In the genomic region with DNA sequence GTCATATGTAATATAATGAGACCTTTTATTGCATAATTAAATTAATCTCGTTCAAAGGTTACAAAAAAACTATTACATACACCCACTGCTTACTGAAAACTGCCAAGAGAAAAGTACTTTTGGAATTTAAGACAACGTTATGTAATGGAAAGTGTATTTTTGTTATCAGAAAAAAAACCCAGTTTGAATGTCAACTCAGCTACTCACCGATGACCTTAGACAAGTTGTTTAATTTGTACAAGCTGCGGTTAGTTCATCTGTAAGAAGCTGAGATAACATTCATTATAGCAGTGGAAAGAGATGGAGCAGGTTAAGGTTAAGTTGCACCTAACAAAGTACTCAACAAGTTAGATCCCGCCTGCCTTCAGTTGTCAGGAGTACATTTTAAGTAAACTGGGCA, we compare ENCODE assay signal across 8 cellular contexts. TPM values are rescaled to one million over a fixed set of nuclear protein-coding genes. Genes with fewer than 3 reads are reported as not detected.
DNase-seq lines count a peak whose midpoint lies in the region; ATAC-seq and TF ChIP-seq lines count a peak whose summit lies in the region.

No MANE protein-coding gene starts in this region.

- no peaks in the 10 kb centered on the region for H4K20me1 ChIP-seq in OCI-LY1 (ENCODE audit: insufficient read depth, low read length)

- peaks cover 50% of the 10 kb centered on the region for H3K4me1 ChIP-seq in CD4-positive, alpha-beta memory T cell (ENCODE audit: insufficient read depth, low read length)
- H3K4me1 ChIP-seq in OCI-LY1 (ENCODE audit: insufficient read depth, low read length, severe bottlenecking) (peaks cover 68% of the 10 kb centered on the region), endodermal cell (ENCODE audit: control insufficient read depth, insufficient read depth, low read length) (peaks cover 4% of the 10 kb centered on the region), neutrophil (ENCODE audit: control insufficient read depth in 1 of 2, insufficient read depth in 1 of 2, low read depth in 1 of 2, low read length in 1 of 2) (peaks cover 59 to 61% of the 10 kb centered on the region in 2 experiments)

- H3K9me3 ChIP-seq in CD4-positive, alpha-beta memory T cell (ENCODE audit: control insufficient read depth in 1 of 2, low read length in 2 of 2), result no peaks in the 10 kb centered on the region
- H3K9me3 ChIP-seq in OCI-LY1 (ENCODE audit: low read length) (no peaks in the 10 kb centered on the region), endodermal cell (ENCODE audit: control insufficient read depth, low read length) (no peaks in the 10 kb centered on the region), neutrophil (no peaks in the 10 kb centered on the region)

- H3K36me3 ChIP-seq in CD4-positive, alpha-beta memory T cell (ENCODE audit: insufficient read depth, low read length), result peaks cover 11% of the 10 kb centered on the region
- H3K36me3 ChIP-seq in OCI-LY1 (ENCODE audit: insufficient read depth, low read length), result peaks cover 43% of the 10 kb centered on the region
- peaks cover 36% of the 10 kb centered on the region for H3K36me3 ChIP-seq in endodermal cell (ENCODE audit: control insufficient read depth, insufficient read depth, low read length)
- peaks cover 7% of the 10 kb centered on the region for H3K36me3 ChIP-seq in neutrophil

- POLR2A ChIA-PET in CD4-positive, alpha-beta memory T cell (lab: Charles Lee; ENCODE audit: partially characterized antibody), result interaction anchor here (1.5 to 6.2 kb wide), 5 partner anchors 9 to 43 kb away, joined by 3 to 70 read pairs (median 13); partner anchors contain the start of gene C7orf25

- no peak for ATAC-seq in GM18867 (IDR thresholded peaks at IDR 0.05; ENCODE audit: unreplicated experiment)

- no peaks in the 10 kb centered on the region for H3K27me3 ChIP-seq in CD4-positive, alpha-beta memory T cell (ENCODE audit: insufficient read depth, low read length)
- no peaks in the 10 kb centered on the region for H3K27me3 ChIP-seq in OCI-LY1 (ENCODE audit: insufficient read depth, low read length)
- no peaks in the 10 kb centered on the region for H3K27me3 ChIP-seq in endodermal cell (ENCODE audit: control insufficient read depth, insufficient read depth, low read length, poor library complexity, severe bottlenecking)
- no peaks in the 10 kb centered on the region for H3K27me3 ChIP-seq in neutrophil

- H2AFZ ChIP-seq in OCI-LY1 (ENCODE audit: low read length), result no peak overlapping the region

- TF ChIP-seq CTCF in OCI-LY1 (IDR thresholded peaks at IDR 0.05; ENCODE audit: low read length) (no peak), endodermal cell (conservative IDR thresholded peaks at IDR 0.05) (no peak), neutrophil (IDR thresholded peaks at IDR 0.05) (no peak)

- peaks cover 80% of the 10 kb centered on the region for H3K79me2 ChIP-seq in OCI-LY1 (ENCODE audit: insufficient read depth, low read length)

- CTCF ChIA-PET in CD4-positive, alpha-beta memory T cell (lab: Charles Lee; ENCODE audit: partially characterized antibody), result interaction anchor here (2.4 to 5.7 kb wide), 3 partner anchors 11 to 652 kb away, joined by 11 to 59 read pairs (median 12); partner anchors contain the start of genes C7orf25 and STK17A

- no peak for DNase-seq in CD4-positive, alpha-beta memory T cell
- DNase-seq in endodermal cell (no peak), substantia nigra (lab: John Stamatoyannopoulos, UW) (no peak), NCI-H1092 (lab: John Stamatoyannopoulos, UW) (no peak)
- no peak for DNase-seq in effector CD4-positive, alpha-beta T cell

- H3K4me1 Mint-ChIP-seq in CD4-positive, alpha-beta memory T cell, result peaks cover 44 to 90% (median 56%) of the 10 kb centered on the region in 4 donors
- peaks cover 28% of the 10 kb centered on the region for H3K4me1 Mint-ChIP-seq in endodermal cell

- peak overlapping the region; percentile 93 to 100 (median 99) for H3K4me3 Mint-ChIP-seq in CD4-positive, alpha-beta memory T cell
- H3K4me3 Mint-ChIP-seq in endodermal cell, result peak overlapping the region; percentile 100

- H3K4me2 ChIP-seq in OCI-LY1 (ENCODE audit: low read length), result peak overlapping the region; percentile 93

- peak overlapping the region; percentile 90 to 100 (median 99) for H3K27ac Mint-ChIP-seq in CD4-positive, alpha-beta memory T cell
- H3K27ac Mint-ChIP-seq in endodermal cell, result peak overlapping the region; percentile 100

- no peaks in the 10 kb centered on the region for H3K9me3 Mint-ChIP-seq in CD4-positive, alpha-beta memory T cell
- no peaks in the 10 kb centered on the region for H3K9me3 Mint-ChIP-seq in endodermal cell

- peak overlapping the region; percentile 94 for H3K27ac ChIP-seq in CD4-positive, alpha-beta memory T cell (ENCODE audit: low read depth, low read length)
- H3K27ac ChIP-seq in OCI-LY1 (ENCODE audit: low read depth, low read length, poor library complexity, severe bottlenecking) (no peak overlapping the region), endodermal cell (ENCODE audit: low read depth, low read length) (no peak overlapping the region), neutrophil (peak overlapping the region; percentile 71), substantia nigra (ENCODE audit: low read depth, low read length, poor library complexity, severe bottlenecking) (no peak overlapping the region)

- H3K9ac ChIP-seq in OCI-LY1 (ENCODE audit: low read length) (peak overlapping the region; percentile 94), endodermal cell (ENCODE audit: extremely low read depth, low read length, poor library complexity, severe bottlenecking) (peak overlapping the region; percentile 92)

- peak overlapping the region; percentile 93 to 96 for H3K4me3 ChIP-seq in CD4-positive, alpha-beta memory T cell (ENCODE audit: low read length in 2 of 2)
- peak overlapping the region; percentile 86 for H3K4me3 ChIP-seq in OCI-LY1 (ENCODE audit: low read depth, low read length, poor library complexity, severe bottlenecking)
- H3K4me3 ChIP-seq in endodermal cell (ENCODE audit: low read length), result peak overlapping the region; percentile 100
- peak overlapping the region; percentile 92 to 99 for H3K4me3 ChIP-seq in neutrophil (ENCODE audit: low read depth in 1 of 2, low read length in 1 of 2)

- H3F3A ChIP-seq in OCI-LY1 (ENCODE audit: insufficient read depth, low read length), result no peaks in the 10 kb centered on the region

- intact Hi-C loops in CD4-positive, alpha-beta memory T cell (cut with micrococcal nuclease), result loop anchor here (5.0 kb wide), 1 partner anchor 796 kb away; the partner anchor contains the start of gene COA1

- 34 to 41% methylated on average over 3 to 5 of the region's 5 CpGs for WGBS in endodermal cell (ENCODE audit: insufficient coverage in 1 of 2, insufficient read length in 1 of 2), 2 experiments

- H3K27me3 Mint-ChIP-seq in CD4-positive, alpha-beta memory T cell, result no peaks in the 10 kb centered on the region
- no peaks in the 10 kb centered on the region for H3K27me3 Mint-ChIP-seq in endodermal cell (ENCODE audit: insufficient read depth)

- peaks cover 4 to 39% of the 10 kb centered on the region in 2 donors for H3K36me3 Mint-ChIP-seq in CD4-positive, alpha-beta memory T cell
- H3K36me3 Mint-ChIP-seq in endodermal cell (ENCODE audit: low read depth), result peaks cover 32% of the 10 kb centered on the region

- H3K9me2 ChIP-seq in OCI-LY1 (ENCODE audit: low read depth, low read length), result no peaks in the 10 kb centered on the region

RNA-seq across cellular contexts. Expression of gene PSMA2, which starts 1.1 kb away (rescaled TPM):
- total RNA-seq in CD4-positive, alpha-beta memory T cell, result 10 to 100 TPM; 35.6 to 43.5 TPM
- 100 to 1,000 TPM; 245 to 353 TPM for polyA plus RNA-seq in CD4-positive, alpha-beta memory T cell
- 100 to 1,000 TPM; 163 to 191 TPM for total RNA-seq in endodermal cell
- 197 TPM for polyA plus RNA-seq in endodermal cell (2013, experiment 1 of 2)
- 183 TPM for polyA plus RNA-seq in endodermal cell (2013, experiment 2 of 2)

RNA-seq across cellular contexts. Expression of gene MRPL32, which starts 1.3 kb away (rescaled TPM):
- total RNA-seq in CD4-positive, alpha-beta memory T cell, result 10 to 100 TPM; 48.4 to 49.1 TPM
- polyA plus RNA-seq in CD4-positive, alpha-beta memory T cell, result 10 to 100 TPM; 42.5 to 53.3 TPM
- total RNA-seq in endodermal cell, result 10 to 100 TPM; 88.6 to 97.0 TPM
- polyA plus RNA-seq in endodermal cell (2013, experiment 1 of 2), result 69.7 TPM
- polyA plus RNA-seq in endodermal cell (2013, experiment 2 of 2), result 65.0 TPM

RNA-seq across cellular contexts. Expression of gene C7orf25, which starts 19.0 kb away (rescaled TPM):
- total RNA-seq in CD4-positive, alpha-beta memory T cell, result 1 to 10 TPM; 8.8 to 9.2 TPM
- polyA plus RNA-seq in CD4-positive, alpha-beta memory T cell, result 1 to 10 TPM; 1.6 to 4.0 TPM
- total RNA-seq in endodermal cell, result 1 to 10 TPM; 3.2 to 4.8 TPM
- polyA plus RNA-seq in endodermal cell (2013, experiment 1 of 2), result 2.5 TPM
- polyA plus RNA-seq in endodermal cell (2013, experiment 2 of 2), result 3.2 TPM

Comparison
In these comparisons a context has a peak if more than half of its experiments do, and no peak if none do; other contexts are left out.
1. H3K27ac ChIP-seq: peak in CD4-positive, alpha-beta memory T cell (single experiment) and neutrophil (single experiment); none in OCI-LY1 (single experiment), endodermal cell (single experiment) and substantia nigra (single experiment).
2. Peak in every context shown above with its lines, with median percentiles within 50 percentile points of each other: H3K4me3 ChIP-seq.